14 cellular contexts compared by ENCODE assay signal in the genomic region with DNA sequence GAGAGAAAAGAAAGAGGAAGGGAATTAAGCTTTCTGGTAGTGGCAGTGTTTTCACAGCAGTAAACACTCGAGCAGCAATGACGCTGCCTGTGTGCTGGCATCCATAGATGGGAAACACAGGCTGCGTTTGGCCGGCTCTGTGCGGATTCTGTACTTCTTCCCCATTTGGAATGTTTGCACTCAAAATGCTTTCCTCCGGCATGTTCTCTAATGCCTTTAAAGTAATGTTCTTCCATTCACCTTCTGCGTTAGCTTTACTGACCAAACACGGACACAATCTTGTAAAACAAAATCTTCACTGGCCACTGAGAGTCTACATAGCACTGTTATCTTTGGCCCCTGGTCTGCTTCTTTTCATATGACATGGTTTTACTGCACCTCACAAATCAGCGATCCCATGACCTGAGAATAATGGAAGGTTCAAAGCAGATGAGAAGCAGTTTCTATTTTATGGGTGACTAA. TPM values are rescaled to one million over a fixed set of nuclear protein-coding genes. Genes with fewer than 3 reads are reported as not detected.
DNase-seq lines count a peak whose midpoint lies in the region; ATAC-seq and TF ChIP-seq lines count a peak whose summit lies in the region.
"Had no signal": no experiment of that assay in that cellular context is flagged by ENCODE, and none has a peak within 500 bp of the region (broad histone marks: within the 10 kb centered on the region; RNA-seq: fewer than 3 reads in every experiment).

No MANE protein-coding gene starts in this region.

- H3K27me3 ChIP-seq in brain microvascular endothelial cell (replicated peaks), result no peaks in the 10 kb centered on the region
- H3K27me3 ChIP-seq: BE2C had no signal

- no peak for TF ChIP-seq CTCF in brain microvascular endothelial cell (IDR thresholded peaks at IDR 0.05; ENCODE audit: low read depth, low read length, missing control alignments)

- peak overlapping the region; percentile 77 for H3K27ac ChIP-seq in brain microvascular endothelial cell

- no peaks in the 10 kb centered on the region for H3K36me3 ChIP-seq in brain microvascular endothelial cell (replicated peaks)
- H3K36me3 ChIP-seq: BE2C had no signal

- no peak for ATAC-seq in HG02884 (IDR thresholded peaks at IDR 0.05; ENCODE audit: unreplicated experiment)
- ATAC-seq in HG02759 (IDR thresholded peaks at IDR 0.05; ENCODE audit: unreplicated experiment), result no peak
- ATAC-seq in GM18498 (IDR thresholded peaks at IDR 0.05; ENCODE audit: unreplicated experiment), result no peak
- ATAC-seq: Panc1 had no signal

- DNase-seq in AG20443 (ENCODE audit: low spot score) (peak; percentile 49), brain microvascular endothelial cell (peak; percentile 41), hippocampal formation (lab: John Stamatoyannopoulos, UW) (peak; percentile 3 to 36), renal cortical epithelial cell (ENCODE audit: low read depth) (peak; percentile 9), RKO (ENCODE audit: low spot score) (no peak)
- DNase-seq: activated CD4-positive, alpha-beta T cell treated with anti-CD3 and anti-CD28 coated beads, Interleukin-2, amount 10 ng/mL, durations not matched to agents 7 days and 5 days; BE2C; immature natural killer cell; NCI-H1048; stimulated activated CD4-positive, alpha-beta T cell treated with anti-CD3 and anti-CD28 coated beads, Interleukin-15, amount 100 ng/mL, for 24 hours had no signal

- in situ Hi-C loops in brain microvascular endothelial cell (cut with HindIII; ENCODE audit: low pct_ligation_motif_present, low sequenced_read_pairs), result loop anchor here (25.0 kb wide), 1 partner anchor 286 kb away; a partner anchor contains a TSS

- no peak overlapping the region for H3K4me3 ChIP-seq in brain microvascular endothelial cell (ENCODE audit: low read depth, low read length)

RNA-seq across cellular contexts. Expression of a gene that starts 31.4 kb away (rescaled TPM):
- 9.4 and 14.3 TPM in 2 replicates for total RNA-seq in renal cortical epithelial cell

RNA-seq across cellular contexts. Expression of a gene that starts 54.4 kb away (rescaled TPM):
- 0.17 and 0.20 TPM in 2 replicates for total RNA-seq in renal cortical epithelial cell
